1 cellular context compared by ENCODE assay signal in the genomic region with DNA sequence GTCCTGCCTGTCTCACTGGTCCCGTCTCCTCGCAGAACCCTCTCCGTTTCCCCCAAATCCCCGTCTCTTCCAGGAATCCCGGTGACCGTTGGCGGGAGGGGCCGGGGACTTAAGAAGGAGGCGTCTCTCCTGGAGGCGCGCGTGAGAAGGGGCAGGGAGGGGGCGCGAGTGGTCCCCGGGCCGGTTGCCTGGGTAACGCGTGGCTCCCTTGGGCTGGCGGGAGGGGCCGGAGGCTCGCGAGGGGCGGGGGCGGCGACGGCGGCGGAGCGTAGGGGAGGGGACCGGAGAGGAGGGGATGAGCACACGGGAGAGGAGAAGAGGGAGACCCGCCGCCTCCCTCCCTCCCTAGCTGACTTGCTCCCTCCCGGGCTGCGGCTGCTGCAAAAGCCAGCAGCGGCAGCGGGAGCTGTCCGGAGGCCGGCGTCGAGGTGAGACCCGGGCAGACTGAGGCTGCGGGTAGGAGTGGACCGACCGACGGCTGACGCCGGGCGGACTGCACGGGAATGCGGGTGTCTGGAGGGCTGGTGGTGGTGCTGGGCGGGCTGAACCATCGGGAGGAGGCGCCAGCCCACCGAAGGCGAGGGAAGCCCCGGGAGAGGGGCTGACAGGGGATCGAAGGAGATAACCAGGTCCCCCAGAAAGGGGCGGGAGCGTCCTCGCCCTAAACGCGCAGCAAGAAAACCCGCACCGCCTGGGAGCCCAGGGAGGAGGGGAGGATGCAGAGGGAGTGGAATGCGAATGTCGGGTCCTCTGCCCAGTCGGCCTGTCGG.
A peak's percentile ranks its signal among the peaks of the same experiment; 100 is the strongest.
TF ChIP-seq lines count a peak whose summit lies in the region.

A gene (plus strand): TSS at position 298 of the 770 bp plus-strand sequence. CDS start 862 bp downstream, outside the sequence.

TF ChIP-seq in HepG2, 621 proteins besides CTCF, POLR2A, EP300 and RAD21 (continued from another document):
- no peak for TF ChIP-seq ZFP90 (CRISPR knock-in tag; IDR thresholded peaks at IDR 0.05; ENCODE audit: borderline replicate concordance)
- TF ChIP-seq GABPA (IDR thresholded peaks at IDR 0.05; ENCODE audit: low read depth, low read length): no peak
- TF ChIP-seq GABPA (CRISPR knock-in tag; IDR thresholded peaks at IDR 0.05; ENCODE audit: low read depth): no peak
- TF ChIP-seq ZNF160 (CRISPR knock-in tag; IDR thresholded peaks at IDR 0.05): no peak
- TF ChIP-seq ZNF788 (CRISPR knock-in tag; IDR thresholded peaks at IDR 0.05; ENCODE audit: borderline replicate concordance): no peak
- TF ChIP-seq ATM (IDR thresholded peaks at IDR 0.05; ENCODE audit: borderline replicate concordance): no peak
- TF ChIP-seq ZNF430 (CRISPR knock-in tag; IDR thresholded peaks at IDR 0.05): peak; percentile 15; the same call in 1 of the 2 replicates
- peak; percentile 94 for TF ChIP-seq ZNF777 (CRISPR knock-in tag; IDR thresholded peaks at IDR 0.05)
- peak; percentile 13; the same call in 1 of the 2 replicates for TF ChIP-seq ZNF446 (CRISPR knock-in tag; IDR thresholded peaks at IDR 0.05)
- TF ChIP-seq ZNF775 (CRISPR knock-in tag; IDR thresholded peaks at IDR 0.05; ENCODE audit: borderline replicate concordance): no peak
- TF ChIP-seq TEAD2 (CRISPR knock-in tag; IDR thresholded peaks at IDR 0.05): no peak
- TF ChIP-seq REPIN1 (CRISPR knock-in tag; IDR thresholded peaks at IDR 0.05; ENCODE audit: borderline replicate concordance, low read depth): no peak
- TF ChIP-seq, protein P1, sequence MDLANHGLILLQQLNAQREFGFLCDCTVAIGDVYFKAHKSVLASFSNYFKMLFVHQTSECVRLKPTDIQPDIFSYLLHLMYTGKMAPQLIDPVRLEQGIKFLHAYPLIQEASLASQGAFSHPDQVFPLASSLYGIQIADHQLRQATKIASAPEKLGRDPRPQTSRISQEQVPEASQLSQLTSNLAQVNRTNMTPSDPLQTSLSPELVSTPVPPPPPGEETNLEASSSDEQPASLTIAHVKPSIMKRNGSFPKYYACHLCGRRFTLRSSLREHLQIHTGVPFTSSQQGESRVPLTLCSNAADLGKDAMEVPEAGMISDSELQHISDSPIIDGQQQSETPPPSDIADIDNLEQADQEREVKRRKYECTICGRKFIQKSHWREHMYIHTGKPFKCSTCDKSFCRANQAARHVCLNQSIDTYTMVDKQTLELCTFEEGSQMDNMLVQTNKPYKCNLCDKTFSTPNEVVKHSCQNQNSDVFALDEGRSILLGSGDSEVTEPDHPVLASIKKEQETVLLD (CRISPR knock-in tag; IDR thresholded peaks at IDR 0.05; ENCODE audit: low read depth): 0 out of 2 replicates have a peak, but pooled peaks have one; percentile 26
- no peak for TF ChIP-seq SNAPC2 (CRISPR knock-in tag; IDR thresholded peaks at IDR 0.05)
- no peak for TF ChIP-seq FOXA1 (IDR thresholded peaks at IDR 0.05)
- TF ChIP-seq FOXA1 (CRISPR knock-in tag; IDR thresholded peaks at IDR 0.05): no peak
- TF ChIP-seq NRL (CRISPR knock-in tag; IDR thresholded peaks at IDR 0.05; ENCODE audit: borderline replicate concordance): 0 out of 2 replicates have a peak, but pooled peaks have one; percentile 15
- TF ChIP-seq, protein P2, sequence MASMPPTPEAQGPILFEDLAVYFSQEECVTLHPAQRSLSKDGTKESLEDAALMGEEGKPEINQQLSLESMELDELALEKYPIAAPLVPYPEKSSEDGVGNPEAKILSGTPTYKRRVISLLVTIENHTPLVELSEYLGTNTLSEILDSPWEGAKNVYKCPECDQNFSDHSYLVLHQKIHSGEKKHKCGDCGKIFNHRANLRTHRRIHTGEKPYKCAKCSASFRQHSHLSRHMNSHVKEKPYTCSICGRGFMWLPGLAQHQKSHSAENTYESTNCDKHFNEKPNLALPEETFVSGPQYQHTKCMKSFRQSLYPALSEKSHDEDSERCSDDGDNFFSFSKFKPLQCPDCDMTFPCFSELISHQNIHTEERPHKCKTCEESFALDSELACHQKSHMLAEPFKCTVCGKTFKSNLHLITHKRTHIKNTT (CRISPR knock-in tag; IDR thresholded peaks at IDR 0.05): no peak
- TF ChIP-seq ZFP62 (CRISPR knock-in tag; IDR thresholded peaks at IDR 0.05): no peak
- no peak for TF ChIP-seq ZNF350 (CRISPR knock-in tag; IDR thresholded peaks at IDR 0.05; ENCODE audit: borderline replicate concordance, low read depth)
- TF ChIP-seq ZNF101 (CRISPR knock-in tag; IDR thresholded peaks at IDR 0.05; ENCODE audit: borderline replicate concordance, low read depth): no peak
- peak; percentile 52; the same call in 1 of the 2 replicates for TF ChIP-seq ZNF235 (CRISPR knock-in tag; IDR thresholded peaks at IDR 0.05; ENCODE audit: borderline replicate concordance)
- TF ChIP-seq ZNF124 (CRISPR knock-in tag; IDR thresholded peaks at IDR 0.05): no peak
- TF ChIP-seq, protein P3, sequence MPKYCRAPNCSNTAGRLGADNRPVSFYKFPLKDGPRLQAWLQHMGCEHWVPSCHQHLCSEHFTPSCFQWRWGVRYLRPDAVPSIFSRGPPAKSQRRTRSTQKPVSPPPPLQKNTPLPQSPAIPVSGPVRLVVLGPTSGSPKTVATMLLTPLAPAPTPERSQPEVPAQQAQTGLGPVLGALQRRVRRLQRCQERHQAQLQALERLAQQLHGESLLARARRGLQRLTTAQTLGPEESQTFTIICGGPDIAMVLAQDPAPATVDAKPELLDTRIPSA (CRISPR knock-in tag; IDR thresholded peaks at IDR 0.05; ENCODE audit: borderline replicate concordance): no peak
- TF ChIP-seq, protein P4, sequence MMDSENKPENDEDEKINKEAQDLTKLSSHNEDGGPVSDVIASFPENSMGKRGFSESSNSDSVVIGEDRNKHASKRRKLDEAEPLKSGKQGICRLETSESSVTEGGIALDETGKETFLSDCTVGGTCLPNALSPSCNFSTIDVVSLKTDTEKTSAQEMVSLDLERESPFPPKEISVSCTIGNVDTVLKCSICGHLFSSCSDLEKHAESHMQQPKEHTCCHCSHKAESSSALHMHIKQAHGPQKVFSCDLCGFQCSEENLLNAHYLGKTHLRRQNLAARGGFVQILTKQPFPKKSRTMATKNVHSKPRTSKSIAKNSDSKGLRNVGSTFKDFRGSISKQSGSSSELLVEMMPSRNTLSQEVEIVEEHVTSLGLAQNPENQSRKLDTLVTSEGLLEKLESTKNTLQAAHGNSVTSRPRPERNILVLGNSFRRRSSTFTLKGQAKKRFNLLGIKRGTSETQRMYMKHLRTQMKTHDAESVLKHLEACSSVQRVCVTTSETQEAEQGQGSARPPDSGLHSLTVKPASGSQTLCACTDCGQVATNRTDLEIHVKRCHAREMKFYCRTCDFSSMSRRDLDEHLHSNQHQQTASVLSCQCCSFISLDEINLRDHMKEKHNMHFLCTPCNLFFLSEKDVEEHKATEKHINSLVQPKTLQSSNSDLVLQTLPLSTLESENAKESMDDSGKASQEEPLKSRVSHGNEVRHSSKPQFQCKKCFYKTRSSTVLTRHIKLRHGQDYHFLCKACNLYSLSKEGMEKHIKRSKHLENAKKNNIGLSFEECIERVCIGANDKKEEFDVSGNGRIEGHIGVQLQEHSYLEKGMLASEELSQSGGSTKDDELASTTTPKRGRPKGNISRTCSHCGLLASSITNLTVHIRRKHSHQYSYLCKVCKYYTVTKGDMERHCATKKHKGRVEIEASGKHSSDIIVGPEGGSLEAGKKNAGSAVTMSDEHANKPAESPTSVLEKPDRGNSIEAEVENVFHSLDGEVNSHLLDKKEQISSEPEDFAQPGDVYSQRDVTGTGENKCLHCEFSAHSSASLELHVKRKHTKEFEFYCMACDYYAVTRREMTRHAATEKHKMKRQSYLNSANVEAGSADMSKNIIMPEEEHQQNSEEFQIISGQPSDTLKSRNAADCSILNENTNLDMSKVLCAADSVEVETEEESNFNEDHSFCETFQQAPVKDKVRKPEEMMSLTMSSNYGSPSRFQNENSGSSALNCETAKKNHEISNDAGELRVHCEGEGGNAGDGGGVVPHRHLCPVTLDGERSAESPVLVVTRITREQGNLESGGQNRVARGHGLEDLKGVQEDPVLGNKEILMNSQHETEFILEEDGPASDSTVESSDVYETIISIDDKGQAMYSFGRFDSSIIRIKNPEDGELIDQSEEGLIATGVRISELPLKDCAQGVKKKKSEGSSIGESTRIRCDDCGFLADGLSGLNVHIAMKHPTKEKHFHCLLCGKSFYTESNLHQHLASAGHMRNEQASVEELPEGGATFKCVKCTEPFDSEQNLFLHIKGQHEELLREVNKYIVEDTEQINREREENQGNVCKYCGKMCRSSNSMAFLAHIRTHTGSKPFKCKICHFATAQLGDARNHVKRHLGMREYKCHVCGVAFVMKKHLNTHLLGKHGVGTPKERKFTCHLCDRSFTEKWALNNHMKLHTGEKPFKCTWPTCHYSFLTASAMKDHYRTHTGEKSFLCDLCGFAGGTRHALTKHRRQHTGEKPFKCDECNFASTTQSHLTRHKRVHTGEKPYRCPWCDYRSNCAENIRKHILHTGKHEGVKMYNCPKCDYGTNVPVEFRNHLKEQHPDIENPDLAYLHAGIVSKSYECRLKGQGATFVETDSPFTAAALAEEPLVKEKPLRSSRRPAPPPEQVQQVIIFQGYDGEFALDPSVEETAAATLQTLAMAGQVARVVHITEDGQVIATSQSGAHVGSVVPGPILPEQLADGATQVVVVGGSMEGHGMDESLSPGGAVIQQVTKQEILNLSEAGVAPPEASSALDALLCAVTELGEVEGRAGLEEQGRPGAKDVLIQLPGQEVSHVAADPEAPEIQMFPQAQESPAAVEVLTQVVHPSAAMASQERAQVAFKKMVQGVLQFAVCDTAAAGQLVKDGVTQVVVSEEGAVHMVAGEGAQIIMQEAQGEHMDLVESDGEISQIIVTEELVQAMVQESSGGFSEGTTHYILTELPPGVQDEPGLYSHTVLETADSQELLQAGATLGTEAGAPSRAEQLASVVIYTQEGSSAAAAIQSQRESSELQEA (CRISPR knock-in tag; IDR thresholded peaks at IDR 0.05; ENCODE audit: not compliant biosample characterization): no peak
- TF ChIP-seq, protein P5, sequence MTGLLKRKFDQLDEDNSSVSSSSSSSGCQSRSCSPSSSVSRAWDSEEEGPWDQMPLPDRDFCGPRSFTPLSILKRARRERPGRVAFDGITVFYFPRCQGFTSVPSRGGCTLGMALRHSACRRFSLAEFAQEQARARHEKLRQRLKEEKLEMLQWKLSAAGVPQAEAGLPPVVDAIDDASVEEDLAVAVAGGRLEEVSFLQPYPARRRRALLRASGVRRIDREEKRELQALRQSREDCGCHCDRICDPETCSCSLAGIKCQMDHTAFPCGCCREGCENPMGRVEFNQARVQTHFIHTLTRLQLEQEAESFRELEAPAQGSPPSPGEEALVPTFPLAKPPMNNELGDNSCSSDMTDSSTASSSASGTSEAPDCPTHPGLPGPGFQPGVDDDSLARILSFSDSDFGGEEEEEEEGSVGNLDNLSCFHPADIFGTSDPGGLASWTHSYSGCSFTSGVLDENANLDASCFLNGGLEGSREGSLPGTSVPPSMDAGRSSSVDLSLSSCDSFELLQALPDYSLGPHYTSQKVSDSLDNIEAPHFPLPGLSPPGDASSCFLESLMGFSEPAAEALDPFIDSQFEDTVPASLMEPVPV (CRISPR knock-in tag; IDR thresholded peaks at IDR 0.05): no peak
- peak; percentile 13; the same call in 1 of the 2 replicates for TF ChIP-seq PHF8 (CRISPR knock-in tag; IDR thresholded peaks at IDR 0.05)
- no peak for TF ChIP-seq SMC3 (IDR thresholded peaks at IDR 0.05; ENCODE audit: low read length)
- no peak for TF ChIP-seq ZBTB7B (CRISPR knock-in tag; IDR thresholded peaks at IDR 0.05)
- no peak for TF ChIP-seq YEATS4 (CRISPR knock-in tag; IDR thresholded peaks at IDR 0.05; ENCODE audit: borderline replicate concordance)
- TF ChIP-seq, protein P6, sequence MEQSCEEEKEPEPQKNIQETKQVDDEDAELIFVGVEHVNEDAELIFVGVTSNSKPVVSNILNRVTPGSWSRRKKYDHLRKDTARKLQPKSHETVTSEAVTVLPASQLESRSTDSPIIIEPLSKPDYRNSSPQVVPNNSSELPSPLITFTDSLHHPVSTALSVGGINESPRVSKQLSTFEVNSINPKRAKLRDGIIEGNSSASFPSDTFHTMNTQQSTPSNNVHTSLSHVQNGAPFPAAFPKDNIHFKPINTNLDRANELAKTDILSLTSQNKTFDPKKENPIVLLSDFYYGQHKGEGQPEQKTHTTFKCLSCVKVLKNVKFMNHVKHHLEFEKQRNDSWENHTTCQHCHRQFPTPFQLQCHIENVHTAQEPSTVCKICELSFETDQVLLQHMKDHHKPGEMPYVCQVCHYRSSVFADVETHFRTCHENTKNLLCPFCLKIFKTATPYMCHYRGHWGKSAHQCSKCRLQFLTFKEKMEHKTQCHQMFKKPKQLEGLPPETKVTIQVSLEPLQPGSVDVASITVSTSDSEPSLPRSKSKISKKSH (CRISPR knock-in tag; IDR thresholded peaks at IDR 0.05; ENCODE audit: borderline replicate concordance): no peak
- no peak for TF ChIP-seq SP1 (IDR thresholded peaks at IDR 0.05)
- no peak for TF ChIP-seq SP1 (CRISPR knock-in tag; IDR thresholded peaks at IDR 0.05)
- no peak; the same call in 1 of the 2 replicates for TF ChIP-seq MYC (CRISPR knock-in tag; IDR thresholded peaks at IDR 0.05; ENCODE audit: borderline replicate concordance)
